Comparison of ENCODE assay signal across 8 cellular contexts in genomic region chr10:80452688-80453391, GRCh38. TPM values are rescaled to one million over a fixed set of nuclear protein-coding genes. Genes with fewer than 3 reads are reported as not detected.
A peak's percentile ranks its signal among the peaks of the same experiment; 100 is the strongest.
DNase-seq lines count a peak whose midpoint lies in the region; ATAC-seq lines count a peak whose summit lies in the region.

No MANE protein-coding gene starts in this region.

- intact Hi-C loops in activated CD4-positive, alpha-beta T cell treated with anti-CD3 and anti-CD28 coated beads for 36 hours (cut with DNase I, micrococcal nuclease): loop anchor here (1.0 to 10.0 kb wide), 3 partner anchors 45 to 1128 kb away; partner anchors contain the start of gene PRXL2A (in 1 of the 2)

- no peaks in the 10 kb centered on the region for H3K27me3 Mint-ChIP-seq in activated CD4-positive, alpha-beta T cell treated with anti-CD3 and anti-CD28 coated beads for 36 hours
- no peaks in the 10 kb centered on the region for H3K27me3 Mint-ChIP-seq in activated naive CD8-positive, alpha-beta T cell treated with anti-CD3 and anti-CD28 coated beads, Interleukin-2, amount 50 U/mL, for 24 hours

- H3K4me3 Mint-ChIP-seq in activated CD4-positive, alpha-beta T cell treated with anti-CD3 and anti-CD28 coated beads for 36 hours: peak overlapping the region; percentile 67
- H3K4me3 Mint-ChIP-seq in activated naive CD8-positive, alpha-beta T cell treated with anti-CD3 and anti-CD28 coated beads, Interleukin-2, amount 50 U/mL, for 24 hours: peak overlapping the region; percentile 68

- DNase-seq in activated CD4-positive, alpha-beta T cell treated with anti-CD3 and anti-CD28 coated beads for 36 hours: no peak
- DNase-seq in activated CD4-positive, alpha-beta T cell treated with anti-CD3 and anti-CD28 coated beads, Interleukin-2, amount 50 U/mL, for 4 hours: no peak
- no peak for DNase-seq in activated naive CD8-positive, alpha-beta T cell treated with anti-CD3 and anti-CD28 coated beads, Interleukin-2, amount 50 U/mL, for 24 hours
- DNase-seq in substantia nigra (lab: John Stamatoyannopoulos, UW): no peak
- no peak for DNase-seq in C1 segment of cervical spinal cord (lab: John Stamatoyannopoulos, UW)
- DNase-seq in NCI-H1092 (lab: John Stamatoyannopoulos, UW): no peak

- peak overlapping the region; percentile 34 for H3K27ac Mint-ChIP-seq in activated CD4-positive, alpha-beta T cell treated with anti-CD3 and anti-CD28 coated beads for 36 hours
- peak overlapping the region; percentile 54 for H3K27ac Mint-ChIP-seq in activated naive CD8-positive, alpha-beta T cell treated with anti-CD3 and anti-CD28 coated beads, Interleukin-2, amount 50 U/mL, for 24 hours

- peaks cover 45% of the 10 kb centered on the region for H3K4me1 Mint-ChIP-seq in activated CD4-positive, alpha-beta T cell treated with anti-CD3 and anti-CD28 coated beads for 36 hours
- H3K4me1 Mint-ChIP-seq in activated naive CD8-positive, alpha-beta T cell treated with anti-CD3 and anti-CD28 coated beads, Interleukin-2, amount 50 U/mL, for 24 hours: peaks cover 41% of the 10 kb centered on the region

- H3K36me3 Mint-ChIP-seq in activated CD4-positive, alpha-beta T cell treated with anti-CD3 and anti-CD28 coated beads for 36 hours (ENCODE audit: low read depth): peaks cover 13% of the 10 kb centered on the region
- peaks cover 7% of the 10 kb centered on the region for H3K36me3 Mint-ChIP-seq in activated naive CD8-positive, alpha-beta T cell treated with anti-CD3 and anti-CD28 coated beads, Interleukin-2, amount 50 U/mL, for 24 hours (ENCODE audit: low read depth)

- H3K27ac ChIP-seq in layer of hippocampus (ENCODE audit: low read depth, low read length) (peak overlapping the region; percentile 92), substantia nigra (ENCODE audit: low read depth, low read length, poor library complexity, severe bottlenecking) (peak overlapping the region; percentile 91)

- ATAC-seq in activated CD4-positive, alpha-beta T cell treated with anti-CD3 and anti-CD28 coated beads for 36 hours: no peak
- ATAC-seq in activated naive CD8-positive, alpha-beta T cell treated with anti-CD3 and anti-CD28 coated beads, Interleukin-2, amount 50 U/mL, for 24 hours: no peak
- ATAC-seq in HG03342 (IDR thresholded peaks at IDR 0.05; ENCODE audit: unreplicated experiment): no peak

- POLR2A ChIA-PET in activated CD4-positive, alpha-beta T cell treated with anti-CD3 and anti-CD28 coated beads for 36 hours (lab: Charles Lee): interaction anchor here (1.3 kb wide), 1 partner anchor 53 kb away, joined by 4 read pairs; no protein-coding TSS in a partner anchor

- CTCF ChIA-PET in activated CD4-positive, alpha-beta T cell treated with anti-CD3 and anti-CD28 coated beads for 36 hours (lab: Charles Lee): interaction anchor here (0.8 to 12.9 kb wide), 5 partner anchors 8 to 75 kb away, joined by 3 to 367 read pairs (median 7); no protein-coding TSS in a partner anchor

- H3K9me3 Mint-ChIP-seq in activated CD4-positive, alpha-beta T cell treated with anti-CD3 and anti-CD28 coated beads for 36 hours (ENCODE audit: low read depth): no peaks in the 10 kb centered on the region
- H3K9me3 Mint-ChIP-seq in activated naive CD8-positive, alpha-beta T cell treated with anti-CD3 and anti-CD28 coated beads, Interleukin-2, amount 50 U/mL, for 24 hours: no peaks in the 10 kb centered on the region

- no peaks in the 10 kb centered on the region for H3K27me3 ChIP-seq in layer of hippocampus (ENCODE audit: control insufficient read depth, insufficient read depth, low read length)

RNA-seq across cellular contexts. Expression of gene TSPAN14, which starts 1.3 kb away (rescaled TPM):
- total RNA-seq in activated CD4-positive, alpha-beta T cell treated with anti-CD3 and anti-CD28 coated beads for 36 hours: 10 to 100 TPM; 37.6 to 43.8 TPM

RNA-seq across cellular contexts. Expression of gene PRXL2A, which starts 44.5 kb away (rescaled TPM):
- total RNA-seq in activated CD4-positive, alpha-beta T cell treated with anti-CD3 and anti-CD28 coated beads for 36 hours: 10 to 100 TPM; 15.0 to 17.6 TPM
